Comparison of ENCODE assay signal across 21 cellular contexts in genomic region chr2:237455764-237456163, GRCh38. TPM values are rescaled to one million over a fixed set of nuclear protein-coding genes. Genes with fewer than 3 reads are reported as not detected.
DNase-seq lines count a peak whose midpoint lies in the region; ATAC-seq and TF ChIP-seq lines count a peak whose summit lies in the region.
"Had no signal": no experiment of that assay in that cellular context is flagged by ENCODE, and none has a peak within 500 bp of the region (broad histone marks: within the 10 kb centered on the region; RNA-seq: fewer than 3 reads in every experiment).

No MANE protein-coding gene starts in this region.

- no peak overlapping the region for H3K4me2 ChIP-seq in skeletal muscle satellite cell (ENCODE audit: low read length)
- H3K4me2 ChIP-seq: SK-N-SH had no signal

- H3K4me3 ChIP-seq in GM12865 (ENCODE audit: low read depth, low read length) (no peak overlapping the region), skeletal muscle satellite cell (ENCODE audit: low read length) (peak overlapping the region; percentile 43)
- no peak overlapping the region for H3K4me3 ChIP-seq in CD8-positive, alpha-beta memory T cell (ENCODE audit: low read length)
- H3K4me3 ChIP-seq: Peyer's patch, prostate gland, tibial nerve had no signal

- peak overlapping the region; percentile 32 for H3K27ac ChIP-seq in RWPE1
- H3K27ac ChIP-seq in CD8-positive, alpha-beta memory T cell (ENCODE audit: low read depth, low read length): no peak overlapping the region
- H3K27ac ChIP-seq: epithelial cell of prostate, tibial nerve had no signal

- DNase-seq in GM12865 (ENCODE audit: low read depth) (peak; percentile 54), RWPE1 (ENCODE audit: low spot score) (no peak), left ventricle myocardium superior (no peak)
- no peak for DNase-seq in stimulated activated CD4-positive, alpha-beta T cell treated with anti-CD3 and anti-CD28 coated beads, Interleukin-15, amount 100 ng/mL, for 24 hours
- no peak for DNase-seq in CD8-positive, alpha-beta memory T cell
- DNase-seq: foreskin melanocyte, H9, midbrain, NCI-H1436 treated with DMSO at 0.1 percent for 48 hours, NCI-H774, nephron progenitor cell, Peyer's patch, SK-N-SH had no signal

- ATAC-seq in left ventricle myocardium superior (peak; percentile 26), GM19351 (IDR thresholded peaks at IDR 0.05; ENCODE audit: unreplicated experiment) (no peak), HG03095 (IDR thresholded peaks at IDR 0.05; ENCODE audit: unreplicated experiment) (no peak)
- ATAC-seq: HepG2 had no signal

- H3K4me1 ChIP-seq in skeletal muscle satellite cell (ENCODE audit: control insufficient read depth, insufficient read depth, low read length): peaks cover 48% of the 10 kb centered on the region
- H3K4me1 ChIP-seq in CD8-positive, alpha-beta memory T cell (ENCODE audit: insufficient read depth, low read length): peaks cover 6% of the 10 kb centered on the region
- H3K4me1 ChIP-seq: Peyer's patch, prostate gland had no signal

- H3K9me3 Mint-ChIP-seq in CD8-positive, alpha-beta memory T cell: no peaks in the 10 kb centered on the region

- intact Hi-C loops in left ventricle myocardium superior (cut with micrococcal nuclease): no loop called here

- no peaks in the 10 kb centered on the region for H3K36me3 ChIP-seq in skeletal muscle satellite cell (ENCODE audit: insufficient read depth, low read length)
- H3K36me3 ChIP-seq in CD8-positive, alpha-beta memory T cell (ENCODE audit: insufficient read depth, low read length): no peaks in the 10 kb centered on the region
- H3K36me3 ChIP-seq: Peyer's patch, prostate gland, tibial nerve had no signal

- no peaks in the 10 kb centered on the region for H3K27me3 ChIP-seq in skeletal muscle satellite cell (ENCODE audit: control insufficient read depth, insufficient read depth, low read length)
- H3K27me3 ChIP-seq in CD8-positive, alpha-beta memory T cell (ENCODE audit: insufficient read depth, low read length, poor library complexity, severe bottlenecking): no peaks in the 10 kb centered on the region
- H3K27me3 ChIP-seq: Peyer's patch, tibial nerve had no signal

- H3K9me3 ChIP-seq in skeletal muscle satellite cell (replicated peaks; ENCODE audit: low read length): no peaks in the 10 kb centered on the region
- H3K9me3 ChIP-seq in CD8-positive, alpha-beta memory T cell (ENCODE audit: low read length): no peaks in the 10 kb centered on the region
- H3K9me3 ChIP-seq: Peyer's patch, prostate gland, SK-N-SH, tibial nerve had no signal

- no peaks in the 10 kb centered on the region for H3K4me1 Mint-ChIP-seq in CD8-positive, alpha-beta memory T cell

- H3K27ac Mint-ChIP-seq in CD8-positive, alpha-beta memory T cell: no peak overlapping the region
- H3K27ac Mint-ChIP-seq: activated T-helper 2 cell treated with anti-CD3 and anti-CD28 coated beads, Interferon-gamma antibody, Interleukin-2, Interleukin-4, amounts not matched to agents 10 μg/mL and 5 μg/mL and 100 μg/mL, durations not matched to agents 14 hours and 24 hours and 36 hours; H9; nephron progenitor cell had no signal

- H3K4me3 Mint-ChIP-seq in CD8-positive, alpha-beta memory T cell: no peak overlapping the region
- H3K4me3 Mint-ChIP-seq: H9, nephron progenitor cell had no signal

- CTCF ChIA-PET in RWPE1 (lab: Yijun Ruan, JAX): no interaction called here
- CTCF ChIA-PET in CD8-positive, alpha-beta memory T cell (lab: Charles Lee): interaction anchor here (1.0 to 1.3 kb wide), 2 partner anchors 19 to 34 kb away, joined by 3 to 4 read pairs; no protein-coding TSS in a partner anchor

- H3K27me3 Mint-ChIP-seq in CD8-positive, alpha-beta memory T cell: peaks cover 0 to 5% of the 10 kb centered on the region in 2 donors

- peaks cover 0 to 3% (median 0%) of the 10 kb centered on the region in 3 donors for H3K36me3 Mint-ChIP-seq in CD8-positive, alpha-beta memory T cell

- H3K9ac ChIP-seq in skeletal muscle satellite cell (ENCODE audit: low read depth, low read length): peak overlapping the region; percentile 3
- H3K9ac ChIP-seq: SK-N-SH had no signal

- TF ChIP-seq CTCF in GM12865 (IDR thresholded peaks at IDR 0.05; ENCODE audit: insufficient read depth, low read depth, low read length, missing control alignments): no peak
- TF ChIP-seq CTCF in RWPE1 (conservative IDR thresholded peaks at IDR 0.05; ENCODE audit: low read depth): no peak

- POLR2A ChIA-PET in RWPE1 (lab: Yijun Ruan, JAX; ENCODE audit: low non-redundant PET): no interaction called here
- POLR2A ChIA-PET in CD8-positive, alpha-beta memory T cell (lab: Charles Lee): no interaction called here

RNA-seq across cellular contexts. Expression of gene MLPH, which starts 31.3 kb away (rescaled TPM):
- total RNA-seq in left ventricle myocardium superior: 88.9 TPM
- total RNA-seq in skeletal muscle satellite cell (2012; rRNA removed): 24.7 and 53.0 TPM in 2 replicates
- not detected for total RNA-seq in CD8-positive, alpha-beta memory T cell
- polyA plus RNA-seq in CD8-positive, alpha-beta memory T cell: not detected
- total RNA-seq: activated T-helper 2 cell treated with anti-CD3 and anti-CD28 coated beads, Interferon-gamma antibody, Interleukin-2, Interleukin-4, amounts not matched to agents 10 μg/mL and 5 μg/mL and 100 μg/mL, durations not matched to agents 14 hours and 24 hours and 36 hours; HepG2 had no signal

RNA-seq across cellular contexts. Expression of gene COL6A3, which starts 41.8 kb away (rescaled TPM):
- total RNA-seq in left ventricle myocardium superior: 59.5 TPM
- total RNA-seq in skeletal muscle satellite cell (2012; rRNA removed): 1,992 and 2,805 TPM in 2 replicates
- total RNA-seq in CD8-positive, alpha-beta memory T cell: 1 to 10 TPM; 7.0 to 9.5 TPM
- polyA plus RNA-seq in CD8-positive, alpha-beta memory T cell: 0.56 TPM
- total RNA-seq: HepG2 had no signal

Comparison
In these comparisons a context has a peak if more than half of its experiments do, and no peak if none do; other contexts are left out.
1. RNA of gene MLPH, which starts 31.3 kb away (total RNA-seq): 88.9 TPM in left ventricle myocardium superior (single experiment); not detected in CD8-positive, alpha-beta memory T cell; every median in the first group is over 10 times any median in the second.